In the genomic region with DNA sequence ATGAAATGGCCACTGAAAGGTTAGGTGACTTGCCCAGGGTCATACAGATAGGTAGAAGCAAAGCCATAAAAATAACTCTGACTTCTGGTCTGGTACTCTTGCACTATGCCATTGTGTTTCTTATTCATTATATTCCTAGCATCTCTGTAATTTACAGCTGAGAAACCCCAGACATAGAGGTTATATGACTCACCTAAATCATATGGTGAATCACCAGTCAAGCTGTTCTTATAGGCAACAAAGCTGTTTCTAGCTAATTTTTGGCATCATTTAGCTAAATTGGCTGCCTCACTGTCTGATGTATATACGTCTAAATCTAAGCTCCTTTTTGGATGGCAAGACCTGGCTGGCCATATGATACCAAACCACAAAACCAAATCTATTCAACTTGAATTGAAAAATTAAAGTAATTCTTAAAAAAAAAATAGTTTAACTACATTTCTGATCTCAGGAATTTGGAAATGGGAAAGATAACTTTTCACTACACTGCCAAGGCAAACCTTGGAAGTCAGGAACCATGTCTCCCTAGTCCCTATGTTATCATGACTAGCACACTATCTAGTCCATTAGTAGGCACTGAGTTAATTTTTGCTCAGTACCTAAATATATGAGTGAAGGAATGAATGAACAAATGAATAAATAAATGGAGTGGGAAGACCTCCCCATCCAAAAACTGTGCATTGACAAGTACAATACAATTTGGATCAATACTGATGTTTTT, we compare ENCODE assay signal across 14 cellular contexts. TPM values are rescaled to one million over a fixed set of nuclear protein-coding genes. Genes with fewer than 3 reads are reported as not detected.
DNase-seq lines count a peak whose midpoint lies in the region; ATAC-seq, FAIRE-seq and TF ChIP-seq lines count a peak whose summit lies in the region.
"Had no signal": no experiment of that assay in that cellular context is flagged by ENCODE, and none has a peak within 500 bp of the region (broad histone marks: within the 10 kb centered on the region; RNA-seq: fewer than 3 reads in every experiment).

No MANE protein-coding gene starts in this region.

- FAIRE-seq in A549 (lab: Jason Lieb, UNC): peak; percentile 96

- peak overlapping the region; percentile 1 to 56; a peak in 3 of 6 replicates for H3K27ac ChIP-seq in A549
- H3K27ac ChIP-seq: gastrocnemius medialis, KMS-11, prostate gland, uterus had no signal

- H3K4me2 ChIP-seq in A549: peak overlapping the region; percentile 9
- H3K4me2 ChIP-seq: KMS-11 had no signal

- no peak overlapping the region for H3K4me3 ChIP-seq in A549
- H3K4me3 ChIP-seq: gastrocnemius medialis, prostate gland, uterus had no signal

- CTCF ChIA-PET in A549 (lab: Yijun Ruan, JAX): interaction anchor here (0.8 kb wide), 1 partner anchor 40 kb away, joined by 3 read pairs; no protein-coding TSS in a partner anchor

- peak; percentile 70 to 81 for ATAC-seq in A549
- ATAC-seq in GM18907 (IDR thresholded peaks at IDR 0.05; ENCODE audit: unreplicated experiment): no peak
- ATAC-seq: gastrocnemius medialis had no signal

- H3K4me1 ChIP-seq in A549: peaks cover 36% of the 10 kb centered on the region; the same call in 2 of the 3 replicates
- H3K4me1 ChIP-seq: gastrocnemius medialis, prostate gland, uterus had no signal

- WGBS in A549 (ENCODE audit: missing lambda C conversion rate): 4% methylated on average over 1 of the region's 1 CpG

- no peak for TF ChIP-seq RAD21 in A549 (conservative IDR thresholded peaks at IDR 0.05 in 1 of 2, IDR thresholded peaks at IDR 0.05 in 1 of 2)

- POLR2A ChIA-PET in A549 (lab: Yijun Ruan, JAX): no interaction called here

- TF ChIP-seq CTCF in A549 (IDR thresholded peaks at IDR 0.05): no peak

- no peak for TF ChIP-seq POLR2A in A549 (IDR thresholded peaks at IDR 0.05; ENCODE audit: low read length)

- no peaks in the 10 kb centered on the region for H3K9me3 ChIP-seq in A549
- H3K9me3 ChIP-seq: gastrocnemius medialis, prostate gland, uterus had no signal

- DNase-seq in A549 (ENCODE audit: low read depth in 1 of 2, low spot score in 1 of 2): peak; percentile 25 to 43
- peak; percentile 22 for DNase-seq in GM04503 (ENCODE audit: low read depth)
- peak; percentile 85 for DNase-seq in RKO (ENCODE audit: low spot score)
- DNase-seq in fibroblast of peridontal ligament (ENCODE audit: extremely low read depth): peak; percentile 85
- no peak for DNase-seq in mucosa of gallbladder (ENCODE audit: low spot score)
- DNase-seq in NOMO-1 treated with dmso at 0.1 percent for 144 hours (lab: John Stamatoyannopoulos, UW; ENCODE audit: unreplicated experiment): no peak
- no peak for DNase-seq in GM19238 (ENCODE audit: insufficient read length, low spot score)
- DNase-seq: activated CD4-positive, alpha-beta memory T cell treated with anti-CD3 and anti-CD28 coated beads for 36 hours; CD4-positive, CD25-positive, alpha-beta regulatory T cell; gastrocnemius medialis; uterus had no signal

- no peak for TF ChIP-seq EP300 in A549 (IDR thresholded peaks at IDR 0.05)

TF ChIP-seq in A549, 52 proteins besides CTCF, POLR2A, EP300 and RAD21:
- TF ChIP-seq KDM1A (IDR thresholded peaks at IDR 0.05; ENCODE audit: low read depth) (no peak), ZC3H11A (IDR thresholded peaks at IDR 0.05) (no peak), JUNB (IDR thresholded peaks at IDR 0.05) (0 out of 2 replicates have a peak, but pooled peaks have one; percentile 29), FOSL2 (IDR thresholded peaks at IDR 0.05) (peak; percentile 61), FOSL2 (CRISPR knock-in tag; IDR thresholded peaks at IDR 0.05) (peak; percentile 91), MAZ (IDR thresholded peaks at IDR 0.05; ENCODE audit: borderline replicate concordance, low read depth, low read length) (no peak), TFCP2L1 (CRISPR knock-in tag; IDR thresholded peaks at IDR 0.05) (no peak)
- TF ChIP-seq, protein P1, sequence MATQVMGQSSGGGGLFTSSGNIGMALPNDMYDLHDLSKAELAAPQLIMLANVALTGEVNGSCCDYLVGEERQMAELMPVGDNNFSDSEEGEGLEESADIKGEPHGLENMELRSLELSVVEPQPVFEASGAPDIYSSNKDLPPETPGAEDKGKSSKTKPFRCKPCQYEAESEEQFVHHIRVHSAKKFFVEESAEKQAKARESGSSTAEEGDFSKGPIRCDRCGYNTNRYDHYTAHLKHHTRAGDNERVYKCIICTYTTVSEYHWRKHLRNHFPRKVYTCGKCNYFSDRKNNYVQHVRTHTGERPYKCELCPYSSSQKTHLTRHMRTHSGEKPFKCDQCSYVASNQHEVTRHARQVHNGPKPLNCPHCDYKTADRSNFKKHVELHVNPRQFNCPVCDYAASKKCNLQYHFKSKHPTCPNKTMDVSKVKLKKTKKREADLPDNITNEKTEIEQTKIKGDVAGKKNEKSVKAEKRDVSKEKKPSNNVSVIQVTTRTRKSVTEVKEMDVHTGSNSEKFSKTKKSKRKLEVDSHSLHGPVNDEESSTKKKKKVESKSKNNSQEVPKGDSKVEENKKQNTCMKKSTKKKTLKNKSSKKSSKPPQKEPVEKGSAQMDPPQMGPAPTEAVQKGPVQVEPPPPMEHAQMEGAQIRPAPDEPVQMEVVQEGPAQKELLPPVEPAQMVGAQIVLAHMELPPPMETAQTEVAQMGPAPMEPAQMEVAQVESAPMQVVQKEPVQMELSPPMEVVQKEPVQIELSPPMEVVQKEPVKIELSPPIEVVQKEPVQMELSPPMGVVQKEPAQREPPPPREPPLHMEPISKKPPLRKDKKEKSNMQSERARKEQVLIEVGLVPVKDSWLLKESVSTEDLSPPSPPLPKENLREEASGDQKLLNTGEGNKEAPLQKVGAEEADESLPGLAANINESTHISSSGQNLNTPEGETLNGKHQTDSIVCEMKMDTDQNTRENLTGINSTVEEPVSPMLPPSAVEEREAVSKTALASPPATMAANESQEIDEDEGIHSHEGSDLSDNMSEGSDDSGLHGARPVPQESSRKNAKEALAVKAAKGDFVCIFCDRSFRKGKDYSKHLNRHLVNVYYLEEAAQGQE (IDR thresholded peaks at IDR 0.05): no peak

RNA-seq across cellular contexts. Expression of gene STAG2, which starts 41.3 kb away (rescaled TPM):
- polyA plus RNA-seq in A549 (2011; rRNA removed) (67.3 and 92.8 TPM in 2 replicates), A549 (2017; fragmentation: RNase III; extraction: RNeasy Plus Mini Kit Qiagen cat#74134 plus additional on column Dnase treatment) (45.5 to 49.5 TPM (median 46.2 TPM) in 3 replicates)
- polyA plus RNA-seq in A549 (2012; cell fraction: cytosol; rRNA removed): 11.2 and 12.0 TPM in 2 replicates
- 7.9 and 10.0 TPM in 2 replicates for polyA plus RNA-seq in A549 (2012; cell fraction: nucleus; rRNA removed)
- 45.4 and 48.3 TPM in 2 replicates for polyA minus RNA-seq in A549 (2011; rRNA and poly(A)+ RNA removed)
- 58.0 TPM for total RNA-seq in mucosa of gallbladder

Comparison
In these comparisons a context has a peak if more than half of its experiments do, and no peak if none do; other contexts are left out.
1. DNase-seq: peak in A549 (2 of 2), GM04503 (single experiment), RKO (single experiment) and fibroblast of peridontal ligament (single experiment); none in mucosa of gallbladder (single experiment), NOMO-1 treated with dmso at 0.1 percent for 144 hours (single experiment) and GM19238 (single experiment).